19 cellular contexts compared by ENCODE assay signal in genomic region chr1:181116819-181117390, GRCh38. TPM values are rescaled to one million over a fixed set of nuclear protein-coding genes. Genes with fewer than 3 reads are reported as not detected.
DNase-seq lines count a peak whose midpoint lies in the region; ATAC-seq and TF ChIP-seq lines count a peak whose summit lies in the region.
"Had no signal": no experiment of that assay in that cellular context is flagged by ENCODE, and none has a peak within 500 bp of the region (broad histone marks: within the 10 kb centered on the region; RNA-seq: fewer than 3 reads in every experiment).

No MANE protein-coding gene starts in this region.

- H3K27me3 ChIP-seq in foreskin keratinocyte (no peaks in the 10 kb centered on the region), skeletal muscle tissue (ENCODE audit: control insufficient read depth in 3 of 3, insufficient read depth in 3 of 3, low read length in 3 of 3) (no peaks in the 10 kb centered on the region)
- H3K27me3 ChIP-seq: adrenal gland; BLaER1 treated with 17β-estradiol and CSF1 and Interleukin-3, amounts not matched to agents 10 nM and 100 nM had no signal

- DNase-seq in RWPE1 (ENCODE audit: low spot score) (no peak), foreskin keratinocyte (no peak)
- no peak for DNase-seq in stimulated activated naive CD4-positive, alpha-beta T cell (lab: John Stamatoyannopoulos, UW)
- DNase-seq: ACHN; activated effector memory CD4-positive, alpha-beta T cell treated with anti-CD3 and anti-CD28 coated beads, Interleukin-2, amount 50 U/mL, for 16 hours; adrenal gland; DMS 273 treated with DMSO at 0.1 percent for 48 hours; foreskin melanocyte; GDM1; Karpas-422; naive thymus-derived CD4-positive, alpha-beta T cell; NCI-H1048; stimulated activated naive CD8-positive, alpha-beta T cell treated with anti-CD3 and anti-CD28 coated beads, Interleukin-15, Interleukin-2, amounts not matched to agents 100 U/mL and 50 U/mL, for 24 hours had no signal

- H3K9ac ChIP-seq in skeletal muscle tissue (ENCODE audit: low read depth in 1 of 3, low read length in 3 of 3): peak overlapping the region in 1 of 3 donors; percentile 9
- H3K9ac ChIP-seq: BLaER1 treated with 17β-estradiol and CSF1 and Interleukin-3, amounts not matched to agents 10 nM and 100 nM had no signal

- POLR2A ChIA-PET in RWPE1 (lab: Yijun Ruan, JAX; ENCODE audit: low non-redundant PET): interaction anchor here (2.3 kb wide), 1 partner anchor 12 kb away, joined by 14 read pairs; no protein-coding TSS in a partner anchor

- ATAC-seq in foreskin keratinocyte: no peak
- no peak for ATAC-seq in SK-N-SH treated with all-trans-retinoic acid at 6 μM for 48 hours
- no peak for ATAC-seq in GM18520 (IDR thresholded peaks at IDR 0.05; ENCODE audit: unreplicated experiment)
- ATAC-seq in activated CD4-positive, CD25-positive, alpha-beta regulatory T cell treated with anti-CD3 and anti-CD28 coated beads, Interleukin-2, amount 50 U/mL, for 24 hours: no peak
- ATAC-seq: naive thymus-derived CD4-positive, alpha-beta T cell; stimulated activated naive CD8-positive, alpha-beta T cell treated with anti-CD3 and anti-CD28 coated beads, Interleukin-15, Interleukin-2, amounts not matched to agents 100 U/mL and 50 U/mL, for 24 hours had no signal

- H3K4me1 ChIP-seq in foreskin keratinocyte: peaks cover 31% of the 10 kb centered on the region
- peaks cover 21 to 22% (median 21%) of the 10 kb centered on the region in 3 donors for H3K4me1 ChIP-seq in skeletal muscle tissue (ENCODE audit: control insufficient read depth in 3 of 3, insufficient read depth in 3 of 3, low read length in 3 of 3)

- H3K4me3 ChIP-seq in skeletal muscle tissue (ENCODE audit: low read length in 3 of 3): no peak overlapping the region
- H3K4me3 ChIP-seq: adrenal gland; BLaER1 treated with 17β-estradiol and CSF1 and Interleukin-3, amounts not matched to agents 10 nM and 100 nM had no signal

- TF ChIP-seq CTCF in C4-2B (conservative IDR thresholded peaks at IDR 0.05): no peak
- TF ChIP-seq CTCF in RWPE1 (conservative IDR thresholded peaks at IDR 0.05; ENCODE audit: low read depth): no peak
- TF ChIP-seq CTCF in foreskin keratinocyte (conservative IDR thresholded peaks at IDR 0.05): no peak

- H3K36me3 ChIP-seq in skeletal muscle tissue (ENCODE audit: control insufficient read depth in 3 of 3, insufficient read depth in 3 of 3, low read length in 3 of 3): no peaks in the 10 kb centered on the region
- H3K36me3 ChIP-seq: adrenal gland; BLaER1 treated with 17β-estradiol and CSF1 and Interleukin-3, amounts not matched to agents 10 nM and 100 nM had no signal

- H3K9me3 ChIP-seq in skeletal muscle tissue (ENCODE audit: control insufficient read depth in 3 of 3, low read length in 3 of 3): no peaks in the 10 kb centered on the region
- H3K9me3 ChIP-seq: adrenal gland; BLaER1 treated with 17β-estradiol and CSF1 and Interleukin-3, amounts not matched to agents 10 nM and 100 nM had no signal

- CTCF ChIA-PET in RWPE1 (lab: Yijun Ruan, JAX): interaction anchor here (0.7 to 1.4 kb wide), 3 partner anchors 12 to 31 kb away, joined by 3 to 7 read pairs (median 5); no protein-coding TSS in a partner anchor

- peak overlapping the region; percentile 38 for H3K27ac ChIP-seq in C4-2B
- H3K27ac ChIP-seq in RWPE1: peak overlapping the region; percentile 51; the same call in 1 of the 2 replicates
- peak overlapping the region; percentile 89 for H3K27ac ChIP-seq in foreskin keratinocyte
- H3K27ac ChIP-seq in skeletal muscle tissue (ENCODE audit: low read depth, low read length): peak overlapping the region; percentile 40
- H3K27ac ChIP-seq: adrenal gland; BLaER1 treated with 17β-estradiol and CSF1 and Interleukin-3, amounts not matched to agents 10 nM and 100 nM had no signal

TF ChIP-seq in SK-N-SH treated with all-trans-retinoic acid at 6 μM for 48 hours, 23 proteins besides CTCF, POLR2A, EP300 and RAD21:
- no peak for TF ChIP-seq ZNF565 (CRISPR knock-in tag; conservative IDR thresholded peaks at IDR 0.05; ENCODE audit: low read depth)
- TF ChIP-seq, protein P1, sequence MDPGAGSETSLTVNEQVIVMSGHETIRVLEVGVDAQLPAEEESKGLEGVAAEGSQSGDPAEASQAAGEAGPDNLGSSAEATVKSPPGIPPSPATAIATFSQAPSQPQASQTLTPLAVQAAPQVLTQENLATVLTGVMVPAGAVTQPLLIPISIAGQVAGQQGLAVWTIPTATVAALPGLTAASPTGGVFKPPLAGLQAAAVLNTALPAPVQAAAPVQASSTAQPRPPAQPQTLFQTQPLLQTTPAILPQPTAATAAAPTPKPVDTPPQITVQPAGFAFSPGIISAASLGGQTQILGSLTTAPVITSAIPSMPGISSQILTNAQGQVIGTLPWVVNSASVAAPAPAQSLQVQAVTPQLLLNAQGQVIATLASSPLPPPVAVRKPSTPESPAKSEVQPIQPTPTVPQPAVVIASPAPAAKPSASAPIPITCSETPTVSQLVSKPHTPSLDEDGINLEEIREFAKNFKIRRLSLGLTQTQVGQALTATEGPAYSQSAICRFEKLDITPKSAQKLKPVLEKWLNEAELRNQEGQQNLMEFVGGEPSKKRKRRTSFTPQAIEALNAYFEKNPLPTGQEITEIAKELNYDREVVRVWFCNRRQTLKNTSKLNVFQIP (CRISPR knock-in tag; IDR thresholded peaks at IDR 0.05; ENCODE audit: borderline replicate concordance, low read depth): no peak
- no peak for TF ChIP-seq ZNF8 (CRISPR knock-in tag; IDR thresholded peaks at IDR 0.05)
- no peak for TF ChIP-seq GLIS3 (CRISPR knock-in tag; IDR thresholded peaks at IDR 0.05)
- no peak for TF ChIP-seq ISL1 (CRISPR knock-in tag; IDR thresholded peaks at IDR 0.05)

RNA-seq across cellular contexts. Expression of gene IER5, which starts 28.4 kb away (rescaled TPM):
- total RNA-seq in foreskin keratinocyte (39.4 and 46.5 TPM in 2 replicates), skeletal muscle tissue (11.0 TPM)
- polyA plus RNA-seq in foreskin keratinocyte: 36.5 and 39.7 TPM in 2 replicates

Comparison
In these comparisons a context has a peak if more than half of its experiments do, and no peak if none do; other contexts are left out.
1. H3K27ac ChIP-seq: peak in every context shown above with its lines; median percentile 89 in foreskin keratinocyte; 51 in RWPE1; 40 in skeletal muscle tissue; 38 in C4-2B.